In genomic region chr6:90393232-90393884, GRCh38 we compare ENCODE assay signal across 8 cellular contexts.
DNase-seq lines count a peak whose midpoint lies in the region; ATAC-seq and TF ChIP-seq lines count a peak whose summit lies in the region.

No MANE protein-coding gene starts in this region.

- no peak for TF ChIP-seq POLR2A in ovary (IDR thresholded peaks at IDR 0.05)

- H3K36me3 Mint-ChIP-seq in activated T-helper 1 cell treated with anti-CD3 and anti-CD28 coated beads, Interleukin-12 subunit alpha, Interleukin-12 subunit beta, Interleukin-2, Interleukin-4 antibody, amounts not matched to agents 30 ng/mL and 10 ng/mL and 1 ng/mL, durations not matched to agents 14 hours and 24 hours and 36 hours (ENCODE audit: low read depth), result peaks cover 6% of the 10 kb centered on the region

- H3K27ac ChIP-seq in RWPE1, result no peak overlapping the region
- H3K27ac ChIP-seq in ovary, result no peak overlapping the region

- peak; percentile 20 for DNase-seq in AG09319 (ENCODE audit: extremely low read depth, low read depth)
- peak; percentile 87 for DNase-seq in Jurkat, Clone E6-1 (ENCODE audit: low read depth, low spot score)
- peak; percentile 53 for DNase-seq in RWPE1 (ENCODE audit: low spot score)
- DNase-seq in activated T-helper 1 cell treated with anti-CD3 and anti-CD28 coated beads, Interleukin-12 subunit alpha, Interleukin-12 subunit beta, Interleukin-2, Interleukin-4 antibody, amounts not matched to agents 30 ng/mL and 10 ng/mL and 1 ng/mL, durations not matched to agents 14 hours and 24 hours and 36 hours (ENCODE audit: low spot score), result peak; percentile 65
- DNase-seq in fibroblast of the conjunctiva (ENCODE audit: low read depth), result peak; percentile 46
- DNase-seq in ovary, result peak; percentile 49 to 73 (median 62)
- DNase-seq in GM19238 (ENCODE audit: insufficient read length, low spot score), result no peak

- intact Hi-C loops in activated T-helper 1 cell treated with anti-CD3 and anti-CD28 coated beads, Interleukin-12 subunit alpha, Interleukin-12 subunit beta, Interleukin-2, Interleukin-4 antibody, amounts not matched to agents 30 ng/mL and 10 ng/mL and 1 ng/mL, durations not matched to agents 14 hours and 24 hours and 36 hours (cut with micrococcal nuclease), result loop anchor here (1.0 kb wide), 6 partner anchors 10 to 453 kb away; partner anchors contain the start of gene BACH2
- intact Hi-C loops in ovary (cut with DNase I), result loop anchor here (5.0 to 10.0 kb wide), 5 partner anchors 81 to 451 kb away; partner anchors contain the start of gene BACH2 (in 1 of the 4)

- H3K4me1 Mint-ChIP-seq in activated T-helper 1 cell treated with anti-CD3 and anti-CD28 coated beads, Interleukin-12 subunit alpha, Interleukin-12 subunit beta, Interleukin-2, Interleukin-4 antibody, amounts not matched to agents 30 ng/mL and 10 ng/mL and 1 ng/mL, durations not matched to agents 14 hours and 24 hours and 36 hours (ENCODE audit: low read depth), result peaks cover 68% of the 10 kb centered on the region

- H3K9me3 Mint-ChIP-seq in activated T-helper 1 cell treated with anti-CD3 and anti-CD28 coated beads, Interleukin-12 subunit alpha, Interleukin-12 subunit beta, Interleukin-2, Interleukin-4 antibody, amounts not matched to agents 30 ng/mL and 10 ng/mL and 1 ng/mL, durations not matched to agents 14 hours and 24 hours and 36 hours, result no peaks in the 10 kb centered on the region

- no peak for TF ChIP-seq EP300 in ovary (IDR thresholded peaks at IDR 0.05)

- H3K27me3 ChIP-seq in ovary, result no peaks in the 10 kb centered on the region

- CTCF ChIA-PET in RWPE1 (lab: Yijun Ruan, JAX), result interaction anchor here (0.6 to 1.8 kb wide), 27 partner anchors 9 to 453 kb away, joined by 3 to 9 read pairs (median 4); no protein-coding TSS in a partner anchor

- no peak overlapping the region for H3K4me3 Mint-ChIP-seq in activated T-helper 1 cell treated with anti-CD3 and anti-CD28 coated beads, Interleukin-12 subunit alpha, Interleukin-12 subunit beta, Interleukin-2, Interleukin-4 antibody, amounts not matched to agents 30 ng/mL and 10 ng/mL and 1 ng/mL, durations not matched to agents 14 hours and 24 hours and 36 hours

- H3K27ac Mint-ChIP-seq in activated T-helper 1 cell treated with anti-CD3 and anti-CD28 coated beads, Interleukin-12 subunit alpha, Interleukin-12 subunit beta, Interleukin-2, Interleukin-4 antibody, amounts not matched to agents 30 ng/mL and 10 ng/mL and 1 ng/mL, durations not matched to agents 14 hours and 24 hours and 36 hours, result peak overlapping the region; percentile 32

- TF ChIP-seq CTCF in AG09319 (IDR thresholded peaks at IDR 0.05; ENCODE audit: low read depth, low read length) (peak; percentile 85), RWPE1 (conservative IDR thresholded peaks at IDR 0.05; ENCODE audit: low read depth) (peak; percentile 73), ovary (IDR thresholded peaks at IDR 0.05) (peak; percentile 62 to 79 (median 74))

- peak; percentile 65 for ATAC-seq in GM19023 (IDR thresholded peaks at IDR 0.05; ENCODE audit: unreplicated experiment)

- H3K9me3 ChIP-seq in ovary, result no peaks in the 10 kb centered on the region

- H3K27me3 Mint-ChIP-seq in activated T-helper 1 cell treated with anti-CD3 and anti-CD28 coated beads, Interleukin-12 subunit alpha, Interleukin-12 subunit beta, Interleukin-2, Interleukin-4 antibody, amounts not matched to agents 30 ng/mL and 10 ng/mL and 1 ng/mL, durations not matched to agents 14 hours and 24 hours and 36 hours (ENCODE audit: insufficient read depth), result no peaks in the 10 kb centered on the region

- H3K4me1 ChIP-seq in ovary (ENCODE audit: insufficient read depth), result peaks cover 1% of the 10 kb centered on the region

- POLR2A ChIA-PET in RWPE1 (lab: Yijun Ruan, JAX; ENCODE audit: low non-redundant PET), result interaction anchor here (0.6 kb wide), 1 partner anchor 295 kb away, joined by 4 read pairs; no protein-coding TSS in a partner anchor

- H3K4me3 ChIP-seq in Jurkat, Clone E6-1 (ENCODE audit: low read length), result no peak overlapping the region
- no peak overlapping the region for H3K4me3 ChIP-seq in ovary

- WGBS in ovary, 3 donors, result 22 to 26% (median 22%) methylated on average over 7 of the region's 7 CpGs

- H3K36me3 ChIP-seq in ovary, result no peaks in the 10 kb centered on the region
